In genomic region chr19:16376649-16377048, GRCh38 we compare ENCODE assay signal across 8 cellular contexts. TPM values are rescaled to one million over a fixed set of nuclear protein-coding genes. Genes with fewer than 3 reads are reported as not detected.
DNase-seq lines count a peak whose midpoint lies in the region; ATAC-seq, FAIRE-seq and TF ChIP-seq lines count a peak whose summit lies in the region.

No MANE protein-coding gene starts in this region.

- TF ChIP-seq CTCF in BE2C (IDR thresholded peaks at IDR 0.05; ENCODE audit: low read depth, low read length) = peak; percentile 43
- TF ChIP-seq CTCF in liver (IDR thresholded peaks at IDR 0.05; ENCODE audit: low read depth, low read length, missing input control) = peak; percentile 35
- no peak for TF ChIP-seq CTCF in omental fat pad (IDR thresholded peaks at IDR 0.05)

- H3K9me3 ChIP-seq in BE2C (0 out of 2 replicates have a peak, but pooled peaks cover 2% of the 10 kb centered on the region), liver (ENCODE audit: control insufficient read depth in 4 of 4, low read length in 3 of 4) (no peaks in the 10 kb centered on the region)

- no peak overlapping the region for H3K27ac Mint-ChIP-seq in activated CD4-positive, alpha-beta memory T cell treated with anti-CD3 and anti-CD28 coated beads for 36 hours

- TF ChIP-seq RAD21 in liver (IDR thresholded peaks at IDR 0.05) = no peak

- H3K27me3 Mint-ChIP-seq in activated CD4-positive, alpha-beta memory T cell treated with anti-CD3 and anti-CD28 coated beads for 36 hours = no peaks in the 10 kb centered on the region

- peak; percentile 39 for DNase-seq in BE2C
- peak; percentile 34 for DNase-seq in H54 (ENCODE audit: insufficient read length, low spot score)
- DNase-seq in activated CD4-positive, alpha-beta memory T cell treated with anti-CD3 and anti-CD28 coated beads for 36 hours = peak; percentile 33
- DNase-seq in globus pallidus (ENCODE audit: low spot score) = no peak
- DNase-seq in NCI-H146 (lab: John Stamatoyannopoulos, UW) = no peak
- no peak for DNase-seq in NCI-H1048 (lab: John Stamatoyannopoulos, UW)
- DNase-seq in omental fat pad (ENCODE audit: low spot score) = no peak

- peaks cover 19% of the 10 kb centered on the region for H3K36me3 Mint-ChIP-seq in activated CD4-positive, alpha-beta memory T cell treated with anti-CD3 and anti-CD28 coated beads for 36 hours

- H3K9ac ChIP-seq in liver (ENCODE audit: low read depth in 1 of 2, low read length in 2 of 2) = no peak overlapping the region

- FAIRE-seq in H54 (lab: Jason Lieb, UNC) = no peak

- no peak overlapping the region for H3K4me3 Mint-ChIP-seq in activated CD4-positive, alpha-beta memory T cell treated with anti-CD3 and anti-CD28 coated beads for 36 hours

- H3K4me1 Mint-ChIP-seq in activated CD4-positive, alpha-beta memory T cell treated with anti-CD3 and anti-CD28 coated beads for 36 hours (ENCODE audit: low read depth) = peaks cover 57% of the 10 kb centered on the region

- CTCF ChIA-PET in activated CD4-positive, alpha-beta memory T cell treated with anti-CD3 and anti-CD28 coated beads for 36 hours (lab: Charles Lee) = interaction anchor here (0.6 to 4.6 kb wide), 15 partner anchors 10 to 179 kb away, joined by 3 to 37 read pairs (median 4); partner anchors contain the start of gene AP1M1

- H3K4me3 ChIP-seq in BE2C (ENCODE audit: low read depth, low read length) = no peak overlapping the region
- no peak overlapping the region for H3K4me3 ChIP-seq in liver (ENCODE audit: low read depth in 1 of 3, low read length in 3 of 3)

- H3K4me1 ChIP-seq in BE2C (no peaks in the 10 kb centered on the region), liver (ENCODE audit: control insufficient read depth in 4 of 4, insufficient read depth in 4 of 4, low read length in 3 of 4) (peaks cover 8 to 34% (median 28%) of the 10 kb centered on the region in 4 donors)

- no peak for ATAC-seq in omental fat pad (ENCODE audit: low FRiP score)

- H3K36me3 ChIP-seq in BE2C (peaks cover 26% of the 10 kb centered on the region), liver (ENCODE audit: control insufficient read depth in 4 of 4, insufficient read depth in 3 of 4, low read depth in 1 of 4, low read length in 3 of 4) (peaks cover 0 to 24% (median 8%) of the 10 kb centered on the region in 4 donors)

- TF ChIP-seq POLR2A in H54 (IDR thresholded peaks at IDR 0.05; ENCODE audit: low read depth, low read length) = no peak

- no peaks in the 10 kb centered on the region for H3K9me3 Mint-ChIP-seq in activated CD4-positive, alpha-beta memory T cell treated with anti-CD3 and anti-CD28 coated beads for 36 hours

- POLR2A ChIA-PET in activated CD4-positive, alpha-beta memory T cell treated with anti-CD3 and anti-CD28 coated beads for 36 hours (lab: Charles Lee) = no interaction called here

- intact Hi-C loops in activated CD4-positive, alpha-beta memory T cell treated with anti-CD3 and anti-CD28 coated beads for 36 hours (cut with micrococcal nuclease) = no loop called here

- 94% methylated on average over 18 of the region's 18 CpGs for WGBS in liver

- H3K27me3 ChIP-seq in BE2C = no peaks in the 10 kb centered on the region
- H3K27me3 ChIP-seq in liver (ENCODE audit: control insufficient read depth in 4 of 4, insufficient read depth in 4 of 4, low read length in 3 of 4) = no peaks in the 10 kb centered on the region

- no peak overlapping the region for H3K27ac ChIP-seq in liver (ENCODE audit: low read depth in 1 of 2, low read length in 2 of 2)

TF ChIP-seq in liver, 16 proteins besides CTCF, POLR2A, EP300 and RAD21:
- no peak for TF ChIP-seq GABPA (IDR thresholded peaks at IDR 0.05 in 1 of 2, conservative IDR thresholded peaks at IDR 0.05 in 1 of 2)

RNA-seq across cellular contexts. Expression of gene KLF2, which starts 52.0 kb away (rescaled TPM):
- polyA plus RNA-seq in BE2C (2012; ENCODE audit: insufficient read depth, insufficient read length, low read depth) = 11.1 TPM
- 1 to 10 TPM; 1.7 TPM for total RNA-seq in activated CD4-positive, alpha-beta memory T cell treated with anti-CD3 and anti-CD28 coated beads for 36 hours
- 10 to 100 TPM in 1 of 2 donors, 1 to 10 TPM in 1; 4.0 to 11.2 TPM for total RNA-seq in liver
- 1 to 10 TPM; 3.9 to 4.4 TPM for polyA plus RNA-seq in liver
- 100 to 1,000 TPM in 2 of 4 donors, 10 to 100 TPM in 2; 61.1 to 160 (median 85.9) TPM for total RNA-seq in omental fat pad

Comparison
In these comparisons a context has a peak if more than half of its experiments do, and no peak if none do; other contexts are left out.
1. DNase-seq: peak in BE2C (single experiment), H54 (single experiment) and activated CD4-positive, alpha-beta memory T cell treated with anti-CD3 and anti-CD28 coated beads for 36 hours (single experiment); none in globus pallidus (single experiment), NCI-H146 (single experiment), NCI-H1048 (single experiment) and omental fat pad (single experiment).
2. CTCF ChIP-seq: peak in BE2C (single experiment) and liver (single experiment); none in omental fat pad (0 of 3).
3. RNA of gene KLF2, which starts 52.0 kb away (total RNA-seq): 61.1 to 160 TPM in omental fat pad; 4.0 to 11.2 TPM in liver and 1.7 TPM in activated CD4-positive, alpha-beta memory T cell treated with anti-CD3 and anti-CD28 coated beads for 36 hours; every median in the first group is over 4 times any median in the second.